In the genomic region with DNA sequence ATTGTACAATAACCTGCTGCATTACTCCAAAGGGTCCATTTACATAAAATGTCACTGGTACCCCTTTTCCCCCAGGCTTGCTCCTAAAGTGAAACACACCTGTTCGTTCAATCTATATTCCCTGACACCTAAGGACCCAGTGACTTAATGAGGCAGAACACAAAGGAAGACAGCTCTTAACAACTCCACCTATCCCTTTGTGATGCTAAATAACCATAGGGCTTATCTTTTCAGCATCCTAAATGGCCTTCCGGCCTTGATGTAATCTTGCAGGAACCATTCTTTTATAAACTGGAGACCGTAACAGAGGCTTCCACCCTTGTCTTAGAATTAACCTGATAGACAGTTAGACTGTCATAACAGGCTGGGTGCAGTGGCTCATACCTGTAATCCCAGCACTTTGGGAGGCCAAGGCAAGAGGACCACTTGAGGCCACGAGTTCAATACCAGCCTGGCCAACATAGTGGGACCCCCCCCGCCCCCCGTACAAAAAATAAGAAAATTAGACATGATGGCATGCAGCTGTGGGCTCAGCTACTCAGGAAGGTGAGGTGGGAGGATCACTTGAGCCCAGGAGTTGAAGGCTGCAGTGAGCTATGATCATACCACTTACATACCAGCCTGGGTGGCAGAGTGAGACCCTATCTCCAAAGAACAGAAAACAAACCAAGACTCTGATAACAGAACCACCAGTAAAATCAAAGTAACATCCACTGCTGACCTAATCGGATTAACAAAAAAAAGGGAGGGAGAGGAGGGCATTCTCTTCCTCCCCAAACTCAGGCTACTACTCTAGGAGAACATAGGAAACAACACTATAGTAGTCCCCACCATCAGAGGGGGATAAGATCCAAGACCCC, we compare ENCODE assay signal across 1 cellular context.
A peak's percentile ranks its signal among the peaks of the same experiment; 100 is the strongest.
TF ChIP-seq lines count a peak whose summit lies in the region.

No MANE protein-coding gene starts in this region.

TF ChIP-seq in GM23338, 12 proteins besides CTCF, POLR2A, EP300 and RAD21:
- peak; percentile 80; the same call in 1 of the 2 replicates for TF ChIP-seq NANOG (IDR thresholded peaks at IDR 0.05; ENCODE audit: borderline replicate concordance)
- TF ChIP-seq, protein P1, sequence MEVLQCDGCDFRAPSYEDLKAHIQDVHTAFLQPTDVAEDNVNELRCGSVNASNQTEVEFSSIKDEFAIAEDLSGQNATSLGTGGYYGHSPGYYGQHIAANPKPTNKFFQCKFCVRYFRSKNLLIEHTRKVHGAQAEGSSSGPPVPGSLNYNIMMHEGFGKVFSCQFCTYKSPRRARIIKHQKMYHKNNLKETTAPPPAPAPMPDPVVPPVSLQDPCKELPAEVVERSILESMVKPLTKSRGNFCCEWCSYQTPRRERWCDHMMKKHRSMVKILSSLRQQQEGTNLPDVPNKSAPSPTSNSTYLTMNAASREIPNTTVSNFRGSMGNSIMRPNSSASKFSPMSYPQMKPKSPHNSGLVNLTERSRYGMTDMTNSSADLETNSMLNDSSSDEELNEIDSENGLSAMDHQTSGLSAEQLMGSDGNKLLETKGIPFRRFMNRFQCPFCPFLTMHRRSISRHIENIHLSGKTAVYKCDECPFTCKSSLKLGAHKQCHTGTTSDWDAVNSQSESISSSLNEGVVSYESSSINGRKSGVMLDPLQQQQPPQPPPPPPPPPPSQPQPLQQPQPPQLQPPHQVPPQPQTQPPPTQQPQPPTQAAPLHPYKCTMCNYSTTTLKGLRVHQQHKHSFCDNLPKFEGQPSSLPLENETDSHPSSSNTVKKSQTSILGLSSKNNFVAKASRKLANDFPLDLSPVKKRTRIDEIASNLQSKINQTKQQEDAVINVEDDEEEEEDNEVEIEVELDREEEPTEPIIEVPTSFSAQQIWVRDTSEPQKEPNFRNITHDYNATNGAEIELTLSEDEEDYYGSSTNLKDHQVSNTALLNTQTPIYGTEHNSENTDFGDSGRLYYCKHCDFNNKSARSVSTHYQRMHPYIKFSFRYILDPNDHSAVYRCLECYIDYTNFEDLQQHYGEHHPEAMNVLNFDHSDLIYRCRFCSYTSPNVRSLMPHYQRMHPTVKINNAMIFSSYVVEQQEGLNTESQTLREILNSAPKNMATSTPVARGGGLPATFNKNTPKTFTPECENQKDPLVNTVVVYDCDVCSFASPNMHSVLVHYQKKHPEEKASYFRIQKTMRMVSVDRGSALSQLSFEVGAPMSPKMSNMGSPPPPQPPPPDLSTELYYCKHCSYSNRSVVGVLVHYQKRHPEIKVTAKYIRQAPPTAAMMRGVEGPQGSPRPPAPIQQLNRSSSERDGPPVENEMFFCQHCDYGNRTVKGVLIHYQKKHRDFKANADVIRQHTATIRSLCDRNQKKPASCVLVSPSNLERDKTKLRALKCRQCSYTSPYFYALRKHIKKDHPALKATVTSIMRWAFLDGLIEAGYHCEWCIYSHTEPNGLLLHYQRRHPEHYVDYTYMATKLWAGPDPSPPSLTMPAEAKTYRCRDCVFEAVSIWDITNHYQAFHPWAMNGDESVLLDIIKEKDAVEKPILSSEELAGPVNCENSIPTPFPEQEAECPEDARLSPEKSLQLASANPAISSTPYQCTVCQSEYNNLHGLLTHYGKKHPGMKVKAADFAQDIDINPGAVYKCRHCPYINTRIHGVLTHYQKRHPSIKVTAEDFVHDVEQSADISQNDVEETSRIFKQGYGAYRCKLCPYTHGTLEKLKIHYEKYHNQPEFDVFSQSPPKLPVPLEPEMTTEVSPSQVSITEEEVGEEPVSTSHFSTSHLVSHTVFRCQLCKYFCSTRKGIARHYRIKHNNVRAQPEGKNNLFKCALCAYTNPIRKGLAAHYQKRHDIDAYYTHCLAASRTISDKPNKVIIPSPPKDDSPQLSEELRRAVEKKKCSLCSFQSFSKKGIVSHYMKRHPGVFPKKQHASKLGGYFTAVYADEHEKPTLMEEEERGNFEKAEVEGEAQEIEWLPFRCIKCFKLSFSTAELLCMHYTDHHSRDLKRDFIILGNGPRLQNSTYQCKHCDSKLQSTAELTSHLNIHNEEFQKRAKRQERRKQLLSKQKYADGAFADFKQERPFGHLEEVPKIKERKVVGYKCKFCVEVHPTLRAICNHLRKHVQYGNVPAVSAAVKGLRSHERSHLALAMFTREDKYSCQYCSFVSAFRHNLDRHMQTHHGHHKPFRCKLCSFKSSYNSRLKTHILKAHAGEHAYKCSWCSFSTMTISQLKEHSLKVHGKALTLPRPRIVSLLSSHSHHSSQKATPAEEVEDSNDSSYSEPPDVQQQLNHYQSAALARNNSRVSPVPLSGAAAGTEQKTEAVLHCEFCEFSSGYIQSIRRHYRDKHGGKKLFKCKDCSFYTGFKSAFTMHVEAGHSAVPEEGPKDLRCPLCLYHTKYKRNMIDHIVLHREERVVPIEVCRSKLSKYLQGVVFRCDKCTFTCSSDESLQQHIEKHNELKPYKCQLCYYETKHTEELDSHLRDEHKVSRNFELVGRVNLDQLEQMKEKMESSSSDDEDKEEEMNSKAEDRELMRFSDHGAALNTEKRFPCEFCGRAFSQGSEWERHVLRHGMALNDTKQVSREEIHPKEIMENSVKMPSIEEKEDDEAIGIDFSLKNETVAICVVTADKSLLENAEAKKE (CRISPR knock-in tag; IDR thresholded peaks at IDR 0.05): no peak
TF ChIP-seq in GM23338: peak in this region for 1.
